In the genomic region with DNA sequence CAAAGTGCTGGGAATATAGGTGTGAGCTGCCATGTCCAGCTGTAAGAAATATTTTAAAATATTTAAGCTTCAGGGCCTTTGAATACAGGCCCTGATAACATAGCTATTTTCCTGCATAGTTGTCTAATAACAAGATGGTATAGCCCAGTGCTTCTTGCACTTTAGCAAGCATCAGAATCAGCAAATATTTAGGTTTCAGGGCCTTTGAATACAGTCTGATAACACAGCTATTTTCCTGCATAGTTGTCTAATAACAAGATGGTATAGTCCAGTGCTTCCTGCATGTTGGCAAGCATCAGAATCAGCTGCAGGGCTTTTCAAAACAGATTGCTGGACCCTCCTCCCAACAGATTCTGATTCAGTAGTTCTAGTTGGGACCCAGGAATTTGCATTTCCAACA, we compare ENCODE assay signal across 26 cellular contexts.
"Had no signal": no experiment of that assay in that cellular context is flagged by ENCODE, and none has a peak within 500 bp of the region (broad histone marks: within the 10 kb centered on the region; RNA-seq: fewer than 3 reads in every experiment).

No MANE protein-coding gene starts in this region.

- H3K9me3 ChIP-seq: esophagus squamous epithelium, gastrocnemius medialis, neutrophil, ovary, testis, vagina had no signal

- ATAC-seq: activated CD4-positive, alpha-beta T cell treated with anti-CD3 and anti-CD28 coated beads for 36 hours; activated T-cell treated with anti-CD3 and anti-CD28 coated beads, Interleukin-2, amount 50 U/mL, for 72 hours; gastrocnemius medialis; left ventricle myocardium superior; natural killer cell treated with Interleukin-12 subunit alpha and Interleukin-12 subunit beta and Interleukin-15 and Interleukin-18, amount 100 ng/mL, for 72 hours; right cardiac atrium had no signal

- H3K4me3 Mint-ChIP-seq: activated B cell treated with CpG ODN at 0.5 μM for 24 hours; activated CD4-positive, alpha-beta T cell treated with anti-CD3 and anti-CD28 coated beads for 36 hours; activated naive CD4-positive, alpha-beta T cell treated with anti-CD3 and anti-CD28 coated beads for 36 hours; activated T-cell treated with anti-CD3 and anti-CD28 coated beads, Interleukin-2, amount 50 U/mL, for 72 hours; endodermal cell; natural killer cell treated with Interleukin-12 subunit alpha and Interleukin-12 subunit beta and Interleukin-15 and Interleukin-18, amount 100 ng/mL, for 72 hours; type B pancreatic cell had no signal

- H3K36me3 ChIP-seq: neutrophil, ovary had no signal

- H3K27ac ChIP-seq: coronary artery, esophagus squamous epithelium, gastrocnemius medialis, neutrophil, ovary, testis, vagina had no signal

- H3K27me3 ChIP-seq: esophagus squamous epithelium, gastrocnemius medialis, neutrophil, ovary, testis, vagina had no signal

- H3K4me3 ChIP-seq: coronary artery, esophagus squamous epithelium, gastrocnemius medialis, ovary, testis, vagina had no signal

- H3K27ac Mint-ChIP-seq: activated B cell treated with CpG ODN at 0.5 μM for 24 hours; activated CD4-positive, alpha-beta T cell treated with anti-CD3 and anti-CD28 coated beads for 36 hours; activated naive CD4-positive, alpha-beta T cell treated with anti-CD3 and anti-CD28 coated beads for 36 hours; activated T-cell treated with anti-CD3 and anti-CD28 coated beads, Interleukin-2, amount 50 U/mL, for 72 hours; endodermal cell; natural killer cell treated with Interleukin-12 subunit alpha and Interleukin-12 subunit beta and Interleukin-15 and Interleukin-18, amount 100 ng/mL, for 72 hours; type B pancreatic cell had no signal

- H3K27me3 Mint-ChIP-seq: activated B cell treated with CpG ODN at 0.5 μM for 24 hours; activated CD4-positive, alpha-beta T cell treated with anti-CD3 and anti-CD28 coated beads for 36 hours; natural killer cell treated with Interleukin-12 subunit alpha and Interleukin-12 subunit beta and Interleukin-15 and Interleukin-18, amount 100 ng/mL, for 72 hours; type B pancreatic cell had no signal

- H3K9me3 Mint-ChIP-seq: activated B cell treated with CpG ODN at 0.5 μM for 24 hours; activated naive CD4-positive, alpha-beta T cell treated with anti-CD3 and anti-CD28 coated beads for 36 hours; activated T-cell treated with anti-CD3 and anti-CD28 coated beads, Interleukin-2, amount 50 U/mL, for 72 hours; endodermal cell; natural killer cell treated with Interleukin-12 subunit alpha and Interleukin-12 subunit beta and Interleukin-15 and Interleukin-18, amount 100 ng/mL, for 72 hours; type B pancreatic cell had no signal

- DNase-seq: activated B cell treated with CpG ODN at 0.5 μM for 24 hours; activated CD4-positive, alpha-beta T cell treated with anti-CD3 and anti-CD28 coated beads for 36 hours; activated CD4-positive, alpha-beta T cell treated with anti-CD3 and anti-CD28 coated beads, Interleukin-2, amount 50 U/mL, for 48 hours; activated CD8-positive, alpha-beta memory T cell treated with anti-CD3 and anti-CD28 coated beads, Interleukin-2, amount 50 U/mL, for 48 hours; activated effector memory CD4-positive, alpha-beta T cell treated with Interleukin-2 at 50 U/mL for 16 hours; activated naive CD4-positive, alpha-beta T cell treated with anti-CD3 and anti-CD28 coated beads for 36 hours; activated T-cell treated with anti-CD3 and anti-CD28 coated beads, Interleukin-2, amount 50 U/mL, for 72 hours; amygdala; cerebellar nuclear complex; endodermal cell; esophagus squamous epithelium; gastrocnemius medialis; hypothalamus; left ventricle myocardium superior; mammary epithelial cell; midbrain; ovary; right cardiac atrium; stimulated activated CD4-positive, alpha-beta T cell treated with anti-CD3 and anti-CD28 coated beads, Interleukin-1b, Interleukin-23, amount 100 ng/mL, for 48 hours; T-helper 9 cell; testis had no signal
